8 cellular contexts compared by ENCODE assay signal in the genomic region with DNA sequence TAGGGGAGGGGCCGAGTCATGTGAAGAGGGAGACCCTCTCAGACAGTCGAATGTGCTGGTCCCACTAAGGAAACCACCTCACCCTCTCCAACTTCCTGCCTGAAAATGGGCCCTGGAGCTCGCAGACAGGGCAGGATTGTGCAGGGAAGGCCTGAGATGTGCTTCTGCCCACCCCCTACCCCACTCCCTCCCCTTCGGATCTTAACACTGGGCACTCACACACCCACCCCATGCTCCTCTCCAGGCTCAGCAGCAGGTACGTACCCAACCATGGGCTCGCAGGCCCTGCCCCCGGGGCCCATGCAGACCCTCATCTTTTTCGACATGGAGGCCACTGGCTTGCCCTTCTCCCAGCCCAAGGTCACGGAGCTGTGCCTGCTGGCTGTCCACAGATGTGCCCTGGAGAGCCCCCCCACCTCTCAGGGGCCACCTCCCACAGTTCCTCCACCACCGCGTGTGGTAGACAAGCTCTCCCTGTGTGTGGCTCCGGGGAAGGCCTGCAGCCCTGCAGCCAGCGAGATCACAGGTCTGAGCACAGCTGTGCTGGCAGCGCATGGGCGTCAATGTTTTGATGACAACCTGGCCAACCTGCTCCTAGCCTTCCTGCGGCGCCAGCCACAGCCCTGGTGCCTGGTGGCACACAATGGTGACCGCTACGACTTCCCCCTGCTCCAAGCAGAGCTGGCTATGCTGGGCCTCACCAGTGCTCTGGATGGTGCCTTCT. TPM values are rescaled to one million over a fixed set of nuclear protein-coding genes. Genes with fewer than 3 reads are reported as not detected.
DNase-seq lines count a peak whose midpoint lies in the region; ATAC-seq and TF ChIP-seq lines count a peak whose summit lies in the region.

No MANE protein-coding gene starts in this region.

- H3K27ac ChIP-seq in Karpas-422 (ENCODE audit: low read length) (peak overlapping the region; percentile 75), adrenal gland (peak overlapping the region; percentile 98 to 100 (median 100)), iPS-20b (ENCODE audit: low read length) (peak overlapping the region; percentile 80)

- peaks cover 50% of the 10 kb centered on the region for H3K4me1 Mint-ChIP-seq in activated CD4-positive, alpha-beta T cell treated with anti-CD3 and anti-CD28 coated beads for 36 hours

- no peaks in the 10 kb centered on the region for H3K9me3 ChIP-seq in Karpas-422 (ENCODE audit: low read length)
- no peaks in the 10 kb centered on the region for H3K9me3 ChIP-seq in adrenal gland (replicated peaks in 1 of 3)
- no peaks in the 10 kb centered on the region for H3K9me3 ChIP-seq in iPS-20b (ENCODE audit: insufficient read depth, low read depth, low read length)

- peak; percentile 56 for DNase-seq in activated CD4-positive, alpha-beta T cell treated with anti-CD3 and anti-CD28 coated beads for 36 hours
- DNase-seq in activated CD4-positive, alpha-beta T cell treated with anti-CD3 and anti-CD28 coated beads for 1 hour = no peak
- DNase-seq in Karpas-422 = peak; percentile 72
- DNase-seq in adrenal gland = peak in 6 of 7 donors; percentile 34 to 72 (median 54)
- peak; percentile 33 for DNase-seq in stimulated activated CD4-positive, alpha-beta T cell treated with anti-CD3 and anti-CD28 coated beads, Interleukin-4, amount 100 ng/mL, for 24 hours
- no peak for DNase-seq in SIG-M5 treated with dmso at 0.1 percent for 504 hours (lab: John Stamatoyannopoulos, UW; ENCODE audit: unreplicated experiment)
- DNase-seq in NCI-H2196 (lab: John Stamatoyannopoulos, UW; ENCODE audit: unreplicated experiment) = no peak

- TF ChIP-seq CTCF in adrenal gland (IDR thresholded peaks at IDR 0.05) = no peak

- POLR2A ChIA-PET in activated CD4-positive, alpha-beta T cell treated with anti-CD3 and anti-CD28 coated beads for 36 hours (lab: Charles Lee) = interaction anchor here (1.0 kb wide), 1 partner anchor 90 kb away, joined by 5 read pairs; a partner anchor contains a TSS

- no peaks in the 10 kb centered on the region for H3K9me2 ChIP-seq in Karpas-422 (replicated peaks; ENCODE audit: insufficient read depth, low read length)

- H3K4me2 ChIP-seq in Karpas-422 (ENCODE audit: low read depth, low read length, poor library complexity, severe bottlenecking) = peak overlapping the region; percentile 81

- peak overlapping the region; percentile 93 for H3K4me3 Mint-ChIP-seq in activated CD4-positive, alpha-beta T cell treated with anti-CD3 and anti-CD28 coated beads for 36 hours

- H3K9ac ChIP-seq in Karpas-422 (ENCODE audit: low read length) (peak overlapping the region; percentile 90), iPS-20b (ENCODE audit: low read depth, low read length) (peak overlapping the region; percentile 84; the same call in 1 of the 2 replicates)

- peak; percentile 43 for ATAC-seq in activated CD4-positive, alpha-beta T cell treated with anti-CD3 and anti-CD28 coated beads for 36 hours

- H3K36me3 ChIP-seq in Karpas-422 (ENCODE audit: insufficient read depth, low read length) (peaks cover 22% of the 10 kb centered on the region), adrenal gland (replicated peaks in 1 of 2) (peaks cover 0 to 36% of the 10 kb centered on the region in 2 donors), iPS-20b (ENCODE audit: insufficient read depth, low read depth, low read length) (peaks cover 37% of the 10 kb centered on the region)

- H3K4me1 ChIP-seq in Karpas-422 (ENCODE audit: low read length) (peaks cover 57% of the 10 kb centered on the region), adrenal gland (replicated peaks in 1 of 2) (peaks cover 28 to 61% of the 10 kb centered on the region in 2 donors), iPS-20b (ENCODE audit: insufficient read depth, low read length) (peaks cover 4% of the 10 kb centered on the region; the same call in 1 of the 2 replicates)

- peaks cover 11% of the 10 kb centered on the region; the same call in 1 of the 2 replicates for H4K20me1 ChIP-seq in Karpas-422 (ENCODE audit: insufficient read depth, low read depth, low read length)

- TF ChIP-seq POLR2A in adrenal gland (IDR thresholded peaks at IDR 0.05) = no peak

- no peaks in the 10 kb centered on the region for H3K9me3 Mint-ChIP-seq in activated CD4-positive, alpha-beta T cell treated with anti-CD3 and anti-CD28 coated beads for 36 hours (ENCODE audit: low read depth)

- CTCF ChIA-PET in activated CD4-positive, alpha-beta T cell treated with anti-CD3 and anti-CD28 coated beads for 36 hours (lab: Charles Lee) = interaction anchor here (0.8 to 1.7 kb wide), 5 partner anchors 20 to 90 kb away, joined by 3 to 8 read pairs (median 4); a partner anchor contains a TSS

- WGBS in adrenal gland, 4 donors = 0 to 20% (median 9%) methylated on average over 4 to 19 of the region's 19 CpGs

- H3K27me3 ChIP-seq in Karpas-422 (ENCODE audit: low read length) (no peaks in the 10 kb centered on the region), adrenal gland (no peaks in the 10 kb centered on the region), iPS-20b (ENCODE audit: insufficient read depth, low read length) (no peaks in the 10 kb centered on the region)

- H3K4me3 ChIP-seq in Karpas-422 (ENCODE audit: low read length) (peak overlapping the region; percentile 92), adrenal gland (peak overlapping the region; percentile 2 to 72 (median 53)), iPS-20b (ENCODE audit: low read length) (no peak overlapping the region; the same call in 1 of the 2 replicates)

- intact Hi-C loops in activated CD4-positive, alpha-beta T cell treated with anti-CD3 and anti-CD28 coated beads for 36 hours (cut with DNase I, micrococcal nuclease) = loop anchor here (1.0 to 5.0 kb wide), 5 partner anchors 20 to 92 kb away; a partner anchor contains a TSS
- intact Hi-C loops in adrenal gland (cut with DNase I) = loop anchor here in 1 of 2 donors (5.0 kb wide), 1 partner anchor 36 kb away; a partner anchor contains a TSS

- H3K27me3 Mint-ChIP-seq in activated CD4-positive, alpha-beta T cell treated with anti-CD3 and anti-CD28 coated beads for 36 hours = no peaks in the 10 kb centered on the region

- H3K27ac Mint-ChIP-seq in activated CD4-positive, alpha-beta T cell treated with anti-CD3 and anti-CD28 coated beads for 36 hours = peak overlapping the region; percentile 96

- H3K79me2 ChIP-seq in Karpas-422 (ENCODE audit: low read length) = peaks cover 53% of the 10 kb centered on the region

- H3K36me3 Mint-ChIP-seq in activated CD4-positive, alpha-beta T cell treated with anti-CD3 and anti-CD28 coated beads for 36 hours (ENCODE audit: low read depth) = peaks cover 44% of the 10 kb centered on the region

- no peak overlapping the region for H2AFZ ChIP-seq in Karpas-422 (ENCODE audit: low read length)

RNA-seq across cellular contexts. Expression of a gene that starts 20.0 kb away (rescaled TPM):
- total RNA-seq in activated CD4-positive, alpha-beta T cell treated with anti-CD3 and anti-CD28 coated beads for 36 hours = 10 to 100 TPM; 16.8 to 21.0 TPM
- total RNA-seq in Karpas-422 (2014; rRNA removed; shearing (Covaris generic); ENCODE audit: low replicate concordance) = 7.3 and 10.9 TPM in 2 replicates
- 10 to 100 TPM in 1 of 8 donors, 1 to 10 TPM in 7; 5.1 to 15.9 (median 6.7) TPM for total RNA-seq in adrenal gland
- polyA plus RNA-seq in adrenal gland = 1 to 10 TPM; 6.7 to 9.1 (median 8.4) TPM

RNA-seq across cellular contexts. Expression of a gene that starts 26.5 kb away (rescaled TPM):
- total RNA-seq in activated CD4-positive, alpha-beta T cell treated with anti-CD3 and anti-CD28 coated beads for 36 hours = 100 to 1,000 TPM; 260 to 324 TPM
- total RNA-seq in Karpas-422 (2014; rRNA removed; shearing (Covaris generic); ENCODE audit: low replicate concordance) = 300 and 483 TPM in 2 replicates
- total RNA-seq in adrenal gland = 100 to 1,000 TPM; 177 to 322 (median 224) TPM
- 100 to 1,000 TPM; 489 to 891 (median 742) TPM for polyA plus RNA-seq in adrenal gland

RNA-seq across cellular contexts. Expression of a gene that starts 26.6 kb away (rescaled TPM):
- 10 to 100 TPM; 17.5 to 25.0 TPM for total RNA-seq in activated CD4-positive, alpha-beta T cell treated with anti-CD3 and anti-CD28 coated beads for 36 hours
- 22.0 and 28.3 TPM in 2 replicates for total RNA-seq in Karpas-422 (2014; rRNA removed; shearing (Covaris generic); ENCODE audit: low replicate concordance)
- 10 to 100 TPM; 14.3 to 28.7 (median 19.5) TPM for total RNA-seq in adrenal gland
- 10 to 100 TPM in 1 of 3 donors, 1 to 10 TPM in 2; 7.3 to 20.8 (median 8.0) TPM for polyA plus RNA-seq in adrenal gland

RNA-seq across cellular contexts. Expression of a gene that starts 36.7 kb away (rescaled TPM):
- total RNA-seq in activated CD4-positive, alpha-beta T cell treated with anti-CD3 and anti-CD28 coated beads for 36 hours = 1 to 10 TPM; 3.7 to 5.1 TPM
- 34.0 and 48.3 TPM in 2 replicates for total RNA-seq in Karpas-422 (2014; rRNA removed; shearing (Covaris generic); ENCODE audit: low replicate concordance)
- total RNA-seq in adrenal gland = 10 to 100 TPM in 6 of 8 donors, 1 to 10 TPM in 2; 5.9 to 23.5 (median 13.7) TPM
- 100 to 1,000 TPM in 1 of 3 donors, 10 to 100 TPM in 1, 1 to 10 TPM in 1; 6.1 to 115 (median 45.6) TPM for polyA plus RNA-seq in adrenal gland

RNA-seq across cellular contexts. Expression of a gene that starts 37.4 kb away (rescaled TPM):
- 10 to 100 TPM; 52.9 to 68.8 TPM for total RNA-seq in activated CD4-positive, alpha-beta T cell treated with anti-CD3 and anti-CD28 coated beads for 36 hours
- 141 and 149 TPM in 2 replicates for total RNA-seq in Karpas-422 (2014; rRNA removed; shearing (Covaris generic); ENCODE audit: low replicate concordance)
- total RNA-seq in adrenal gland = 100 to 1,000 TPM; 110 to 167 (median 133) TPM
- 10 to 100 TPM; 77.2 to 89.4 (median 85.6) TPM for polyA plus RNA-seq in adrenal gland

Comparison
In these comparisons a context has a peak if more than half of its experiments do, and no peak if none do; other contexts are left out.
1. DNase-seq: peak in activated CD4-positive, alpha-beta T cell treated with anti-CD3 and anti-CD28 coated beads for 36 hours (single experiment), Karpas-422 (single experiment), adrenal gland (6 of 7) and stimulated activated CD4-positive, alpha-beta T cell treated with anti-CD3 and anti-CD28 coated beads, Interleukin-4, amount 100 ng/mL, for 24 hours (single experiment); none in activated CD4-positive, alpha-beta T cell treated with anti-CD3 and anti-CD28 coated beads for 1 hour (single experiment), SIG-M5 treated with dmso at 0.1 percent for 504 hours (single experiment) and NCI-H2196 (single experiment).
2. Peak in every context shown above with its lines, with median percentiles within 50 percentile points of each other: H3K27ac ChIP-seq.